ENCODE assay signal across 11 cellular contexts in genomic region chr1:223819730-223820514, GRCh38. TPM values are rescaled to one million over a fixed set of nuclear protein-coding genes. Genes with fewer than 3 reads are reported as not detected.
DNase-seq lines count a peak whose midpoint lies in the region; ATAC-seq and TF ChIP-seq lines count a peak whose summit lies in the region.
"Had no signal": no experiment of that assay in that cellular context is flagged by ENCODE, and none has a peak within 500 bp of the region (broad histone marks: within the 10 kb centered on the region; RNA-seq: fewer than 3 reads in every experiment).

No MANE protein-coding gene starts in this region.

- H3K36me3 ChIP-seq in OCI-LY7 (ENCODE audit: insufficient read depth, low read length): peaks cover 15% of the 10 kb centered on the region
- peaks cover 6% of the 10 kb centered on the region for H3K36me3 ChIP-seq in skeletal muscle satellite cell (ENCODE audit: insufficient read depth, low read length)
- H3K36me3 ChIP-seq: prostate gland had no signal

- H4K20me1 ChIP-seq in OCI-LY7 (ENCODE audit: insufficient read depth, low read length): 0 out of 2 replicates have a peak, but pooled peaks cover 9% of the 10 kb centered on the region

- H3K9ac ChIP-seq in skeletal muscle satellite cell (ENCODE audit: low read depth, low read length): no peak overlapping the region

- H3K27me3 ChIP-seq in skeletal muscle satellite cell (ENCODE audit: control insufficient read depth, insufficient read depth, low read length): no peaks in the 10 kb centered on the region

- TF ChIP-seq CTCF in OCI-LY7 (conservative IDR thresholded peaks at IDR 0.05; ENCODE audit: low read length): no peak

- H3K27ac ChIP-seq in OCI-LY7 (ENCODE audit: low read depth, low read length, poor library complexity, severe bottlenecking): no peak overlapping the region
- H3K27ac ChIP-seq: prostate gland had no signal

- CTCF ChIA-PET in OCI-LY7 (lab: Charles Lee; ENCODE audit: unreplicated experiment): interaction anchor here (1.0 kb wide), 1 partner anchor 678 kb away, joined by 3 read pairs; no protein-coding TSS in a partner anchor

- no peaks in the 10 kb centered on the region for H3K9me2 ChIP-seq in OCI-LY7 (ENCODE audit: insufficient read depth, low read length)

- no peak overlapping the region for H3K4me2 ChIP-seq in OCI-LY7 (ENCODE audit: low read length)
- peak overlapping the region; percentile 47 for H3K4me2 ChIP-seq in skeletal muscle satellite cell (ENCODE audit: low read length)

- POLR2A ChIA-PET in OCI-LY7 (lab: Charles Lee): interaction anchor here (0.9 kb wide), 1 partner anchor 19 kb away, joined by 4 read pairs; no protein-coding TSS in a partner anchor

- BruUV-seq in OCI-LY7 (replicated peaks; lab: Mats Ljungman, UMichigan): TSS peak; percentile 35

- H3K4me1 ChIP-seq in OCI-LY7 (ENCODE audit: insufficient read depth, low read length, poor library complexity, severe bottlenecking) (peaks cover 10% of the 10 kb centered on the region), skeletal muscle satellite cell (ENCODE audit: control insufficient read depth, insufficient read depth, low read length) (peaks cover 49% of the 10 kb centered on the region)
- H3K4me1 ChIP-seq: prostate gland had no signal

- no peak overlapping the region for H2AFZ ChIP-seq in OCI-LY7 (ENCODE audit: low read length)

- DNase-seq in NCI-H2107 treated with DMSO at 0.1 percent for 48 hours (lab: John Stamatoyannopoulos, UW; ENCODE audit: unreplicated experiment) (peak; percentile 23), NCI-H2107 (lab: John Stamatoyannopoulos, UW) (no peak), OCI-LY7 (ENCODE audit: low spot score) (no peak), fibroblast of the conjunctiva (ENCODE audit: low read depth) (peak; percentile 80), NCI-H1694 treated with DMSO at 0.1 percent for 48 hours (lab: John Stamatoyannopoulos, UW) (no peak)
- DNase-seq: activated CD8-positive, alpha-beta memory T cell treated with anti-CD3 and anti-CD28 coated beads, Interleukin-2, amount 50 U/mL, for 4 hours; cortex of kidney had no signal

- H3K9me3 ChIP-seq in OCI-LY7 (ENCODE audit: low read length): no peaks in the 10 kb centered on the region
- no peaks in the 10 kb centered on the region for H3K9me3 ChIP-seq in skeletal muscle satellite cell (replicated peaks; ENCODE audit: low read length)
- H3K9me3 ChIP-seq: prostate gland had no signal

- intact Hi-C loops in OCI-LY7 (cut with micrococcal nuclease; ENCODE audit: unreplicated experiment): no loop called here

- peaks cover 9% of the 10 kb centered on the region; the same call in 1 of the 2 replicates for H3K79me2 ChIP-seq in OCI-LY7 (ENCODE audit: insufficient read depth, low read depth, low read length)

- ATAC-seq in HG03045 (IDR thresholded peaks at IDR 0.05; ENCODE audit: unreplicated experiment): no peak
- ATAC-seq in HG03139 (IDR thresholded peaks at IDR 0.05; ENCODE audit: unreplicated experiment): no peak

- H3K4me3 ChIP-seq in OCI-LY7 (ENCODE audit: low read depth, low read length, poor library complexity, severe bottlenecking) (no peak overlapping the region), skeletal muscle satellite cell (ENCODE audit: low read length) (no peak overlapping the region)
- H3K4me3 ChIP-seq: prostate gland had no signal

RNA-seq across cellular contexts. Expression of gene TP53BP2, which starts 25.8 kb away (rescaled TPM):
- 19.7 and 21.7 TPM in 2 replicates for total RNA-seq in OCI-LY7 (2014; rRNA removed; shearing (Covaris generic))
- 20.6 and 21.1 TPM in 2 replicates for total RNA-seq in OCI-LY7 (2022)
- total RNA-seq in skeletal muscle satellite cell (2012; rRNA removed): 19.4 and 21.0 TPM in 2 replicates

Comparison
In these comparisons a context has a peak if more than half of its experiments do, and no peak if none do; other contexts are left out.
1. DNase-seq: peak in NCI-H2107 treated with DMSO at 0.1 percent for 48 hours (single experiment) and fibroblast of the conjunctiva (single experiment); none in NCI-H2107 (single experiment), OCI-LY7 (single experiment) and NCI-H1694 treated with DMSO at 0.1 percent for 48 hours (single experiment).